Comparison of ENCODE assay signal across 1 cellular context in genomic region chr3:50245251-50245745, GRCh38.
A peak's percentile ranks its signal among the peaks of the same experiment; 100 is the strongest.
TF ChIP-seq lines count a peak whose summit lies in the region.

No MANE protein-coding gene starts in this region.

TF ChIP-seq in K562, 482 proteins besides CTCF, POLR2A, EP300 and RAD21:
- TF ChIP-seq SMAD1 (IDR thresholded peaks at IDR 0.05; ENCODE audit: low read depth, low read length, partially characterized antibody), result no peak
- TF ChIP-seq ZNF699 (CRISPR knock-in tag; IDR thresholded peaks at IDR 0.05; ENCODE audit: insufficient replicate concordance), result no peak
- no peak for TF ChIP-seq ETV1 (tag; conservative IDR thresholded peaks at IDR 0.05; ENCODE audit: low read depth)
- no peak for TF ChIP-seq SP2 (IDR thresholded peaks at IDR 0.05; ENCODE audit: extremely low read depth, low read depth, low read length, poor library complexity, severe bottlenecking)
- TF ChIP-seq SIX5 (IDR thresholded peaks at IDR 0.05; ENCODE audit: borderline replicate concordance in 1 of 2, insufficient read depth in 1 of 2, low read depth in 1 of 2, low read length in 2 of 2), result no peak
- TF ChIP-seq, protein P1, sequence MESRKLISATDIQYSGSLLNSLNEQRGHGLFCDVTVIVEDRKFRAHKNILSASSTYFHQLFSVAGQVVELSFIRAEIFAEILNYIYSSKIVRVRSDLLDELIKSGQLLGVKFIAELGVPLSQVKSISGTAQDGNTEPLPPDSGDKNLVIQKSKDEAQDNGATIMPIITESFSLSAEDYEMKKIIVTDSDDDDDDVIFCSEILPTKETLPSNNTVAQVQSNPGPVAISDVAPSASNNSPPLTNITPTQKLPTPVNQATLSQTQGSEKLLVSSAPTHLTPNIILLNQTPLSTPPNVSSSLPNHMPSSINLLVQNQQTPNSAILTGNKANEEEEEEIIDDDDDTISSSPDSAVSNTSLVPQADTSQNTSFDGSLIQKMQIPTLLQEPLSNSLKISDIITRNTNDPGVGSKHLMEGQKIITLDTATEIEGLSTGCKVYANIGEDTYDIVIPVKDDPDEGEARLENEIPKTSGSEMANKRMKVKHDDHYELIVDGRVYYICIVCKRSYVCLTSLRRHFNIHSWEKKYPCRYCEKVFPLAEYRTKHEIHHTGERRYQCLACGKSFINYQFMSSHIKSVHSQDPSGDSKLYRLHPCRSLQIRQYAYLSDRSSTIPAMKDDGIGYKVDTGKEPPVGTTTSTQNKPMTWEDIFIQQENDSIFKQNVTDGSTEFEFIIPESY (CRISPR knock-in tag; IDR thresholded peaks at IDR 0.05), result peak; percentile 80
- TF ChIP-seq ETV6 (IDR thresholded peaks at IDR 0.05; ENCODE audit: borderline replicate concordance in 1 of 2, low read depth in 2 of 2, low read length in 1 of 2), result no peak
- no peak for TF ChIP-seq ETV6 (CRISPR knock-in tag; IDR thresholded peaks at IDR 0.05; ENCODE audit: borderline replicate concordance)
